ENCODE assay signal across 8 cellular contexts in genomic region chr17:410674-411401, GRCh38. TPM values are rescaled to one million over a fixed set of nuclear protein-coding genes. Genes with fewer than 3 reads are reported as not detected.
DNase-seq lines count a peak whose midpoint lies in the region; ATAC-seq and TF ChIP-seq lines count a peak whose summit lies in the region.

No MANE protein-coding gene starts in this region.

- peak; percentile 62 for DNase-seq in ACHN
- peak; percentile 57 for DNase-seq in GM23248
- peak; percentile 39 to 44 for DNase-seq in SJCRH30
- no peak for DNase-seq in ascending aorta (ENCODE audit: low spot score in 2 of 2)
- DNase-seq in iPS DF 6.9 (ENCODE audit: low read depth, low spot score): no peak
- peak; percentile 80 for DNase-seq in spleen
- no peak for DNase-seq in iPS-NIHi7 (ENCODE audit: extremely low spot score)

- TF ChIP-seq CTCF in ascending aorta (IDR thresholded peaks at IDR 0.05) (no peak), spleen (IDR thresholded peaks at IDR 0.05 in 8 of 11, conservative IDR thresholded peaks at IDR 0.05 in 3 of 11) (no peak)

- peak overlapping the region; percentile 86 for H3K4me3 ChIP-seq in GM23248
- H3K4me3 ChIP-seq in SJCRH30: peak overlapping the region; percentile 63
- peak overlapping the region; percentile 87 to 89 for H3K4me3 ChIP-seq in ascending aorta
- H3K4me3 ChIP-seq in iPS DF 6.9 (ENCODE audit: low read length): peak overlapping the region; percentile 45; the same call in 1 of the 2 replicates
- H3K4me3 ChIP-seq in spleen: peak overlapping the region; percentile 69 to 94 (median 86)

- H3K79me2 ChIP-seq in GM23248 (ENCODE audit: insufficient read depth): no peaks in the 10 kb centered on the region

- no peaks in the 10 kb centered on the region for H4K20me1 ChIP-seq in GM23248 (ENCODE audit: insufficient read depth)

- H3K9me2 ChIP-seq in GM23248 (ENCODE audit: insufficient read depth): no peaks in the 10 kb centered on the region

- ATAC-seq in GM19467 (IDR thresholded peaks at IDR 0.05; ENCODE audit: unreplicated experiment): no peak

- H3K27me3 ChIP-seq in GM23248 (replicated peaks; ENCODE audit: insufficient read depth) (no peaks in the 10 kb centered on the region), SJCRH30 (no peaks in the 10 kb centered on the region), ascending aorta (no peaks in the 10 kb centered on the region), iPS DF 6.9 (ENCODE audit: control insufficient read depth, insufficient read depth, low read length) (no peaks in the 10 kb centered on the region), spleen (replicated peaks in 1 of 7) (peaks cover 0 to 12% (median 0%) of the 10 kb centered on the region in 7 donors)

- 0 out of 2 replicates have a peak, but pooled peaks cover 7% of the 10 kb centered on the region for H3K4me1 ChIP-seq in GM23248 (ENCODE audit: insufficient read depth)
- no peaks in the 10 kb centered on the region; the same call in 1 of the 2 replicates for H3K4me1 ChIP-seq in SJCRH30
- peaks cover 3 to 9% of the 10 kb centered on the region in 2 donors for H3K4me1 ChIP-seq in ascending aorta
- no peaks in the 10 kb centered on the region; the same call in 1 of the 2 replicates for H3K4me1 ChIP-seq in iPS DF 6.9 (ENCODE audit: control insufficient read depth, insufficient read depth, low read length)
- H3K4me1 ChIP-seq in spleen: peaks cover 19 to 65% (median 47%) of the 10 kb centered on the region in 6 donors

- peaks cover 14% of the 10 kb centered on the region; the same call in 1 of the 2 replicates for H3F3A ChIP-seq in GM23248 (ENCODE audit: insufficient read depth)

- H2AFZ ChIP-seq in GM23248: peak overlapping the region; percentile 81

- in situ Hi-C loops in ACHN (cut with HindIII; ENCODE audit: low pct_ligation_motif_present, low pct_unique_long_range_greater_than_20kb, low sequenced_read_pairs): no loop called here
- in situ Hi-C loops in GM23248 (cut with MboI): no loop called here

- no peak for TF ChIP-seq POLR2A in spleen (IDR thresholded peaks at IDR 0.05)

- H3K36me3 ChIP-seq in GM23248 (ENCODE audit: low read depth) (no peaks in the 10 kb centered on the region), SJCRH30 (no peaks in the 10 kb centered on the region), ascending aorta (peaks cover 0 to 4% of the 10 kb centered on the region in 2 donors), iPS DF 6.9 (ENCODE audit: control insufficient read depth, insufficient read depth, low read length) (no peaks in the 10 kb centered on the region), spleen (no peaks in the 10 kb centered on the region)

- intact Hi-C loops in ascending aorta (cut with DNase I): loop anchor here (2.0 kb wide), 2 partner anchors 290 to 570 kb away; no protein-coding TSS in a partner anchor
- intact Hi-C loops in spleen (cut with DNase I; ENCODE audit: low total_unique reads): loop anchor here (5.0 kb wide), 1 partner anchor 291 kb away; no protein-coding TSS in a partner anchor

- H3K9ac ChIP-seq in GM23248: peak overlapping the region; percentile 90

- H3K27ac ChIP-seq in GM23248: peak overlapping the region; percentile 68
- peak overlapping the region; percentile 7; the same call in 1 of the 2 replicates for H3K27ac ChIP-seq in SJCRH30
- H3K27ac ChIP-seq in ascending aorta: peak overlapping the region in 1 of 2 donors; percentile 63
- H3K27ac ChIP-seq in iPS DF 6.9 (ENCODE audit: low read length): no peak overlapping the region
- H3K27ac ChIP-seq in spleen: peak overlapping the region; percentile 58 to 88 (median 78)

- H3K9me3 ChIP-seq in GM23248 (ENCODE audit: low read depth): no peaks in the 10 kb centered on the region
- no peaks in the 10 kb centered on the region for H3K9me3 ChIP-seq in SJCRH30 (replicated peaks)
- H3K9me3 ChIP-seq in ascending aorta: no peaks in the 10 kb centered on the region
- no peaks in the 10 kb centered on the region for H3K9me3 ChIP-seq in iPS DF 6.9 (ENCODE audit: control insufficient read depth, insufficient read depth, low read length)
- H3K9me3 ChIP-seq in spleen: no peaks in the 10 kb centered on the region

- 22 to 26% methylated on average over 19 to 20 of the region's 20 CpGs for WGBS in GM23248 (ENCODE audit: low coverage in 1 of 2, low lambda C conversion rate in 2 of 2, missing lambda C conversion rate in 2 of 2), 2 experiments
- WGBS in iPS DF 6.9 (ENCODE audit: insufficient coverage, insufficient read length): no CpG with 5 or more reads among the region's 20 CpGs
- 20 to 35% (median 25%) methylated on average over 20 of the region's 20 CpGs for WGBS in spleen, 5 donors

- peak overlapping the region; percentile 88 for H3K4me2 ChIP-seq in GM23248 (ENCODE audit: unreplicated experiment)

RNA-seq across cellular contexts. Expression of gene RFLNB, which starts 34.9 kb away (rescaled TPM):
- total RNA-seq in GM23248 (2014; rRNA removed; shearing (Covaris generic)): 73.1 and 78.9 TPM in 2 replicates
- 45.7 and 47.6 TPM in 2 replicates for polyA plus RNA-seq in GM23248 (2016; fragmentation: Nextera tagmentation; extraction: Ambion mirVana)
- total RNA-seq in SJCRH30 (2014; rRNA removed; shearing (Covaris generic)): 30.3 and 32.1 TPM in 2 replicates
- 3.4 TPM for total RNA-seq in ascending aorta
- 10 to 100 TPM; 19.5 to 47.1 (median 29.6) TPM for total RNA-seq in spleen
- 10 to 100 TPM in 1 of 3 donors, 1 to 10 TPM in 2; 3.0 to 11.8 (median 4.1) TPM for polyA plus RNA-seq in spleen

RNA-seq across cellular contexts. Expression of gene RPH3AL, which starts 58.2 kb away (rescaled TPM):
- total RNA-seq in GM23248 (2014; rRNA removed; shearing (Covaris generic)): 2.7 and 13.4 TPM in 2 replicates
- polyA plus RNA-seq in GM23248 (2016; fragmentation: Nextera tagmentation; extraction: Ambion mirVana) (5.2 and 5.4 TPM in 2 replicates), spleen (10 to 100 TPM in 1 of 3 donors, 1 to 10 TPM in 2; 4.8 to 27.1 (median 7.4) TPM)
- 2.6 and 3.0 TPM in 2 replicates for total RNA-seq in SJCRH30 (2014; rRNA removed; shearing (Covaris generic))
- total RNA-seq in ascending aorta (44.2 TPM), spleen (100 to 1,000 TPM in 1 of 7 donors, 10 to 100 TPM in 6; 44.2 to 182 (median 58.6) TPM)

Comparison
In these comparisons a context has a peak if more than half of its experiments do, and no peak if none do; other contexts are left out.
1. DNase-seq: peak in ACHN (single experiment), GM23248 (single experiment), SJCRH30 (2 of 2) and spleen (single experiment); none in ascending aorta (0 of 2), iPS DF 6.9 (single experiment) and iPS-NIHi7 (single experiment).
2. Peak in every context shown above with its lines, with median percentiles within 50 percentile points of each other: H3K4me3 ChIP-seq.